In the genomic region with DNA sequence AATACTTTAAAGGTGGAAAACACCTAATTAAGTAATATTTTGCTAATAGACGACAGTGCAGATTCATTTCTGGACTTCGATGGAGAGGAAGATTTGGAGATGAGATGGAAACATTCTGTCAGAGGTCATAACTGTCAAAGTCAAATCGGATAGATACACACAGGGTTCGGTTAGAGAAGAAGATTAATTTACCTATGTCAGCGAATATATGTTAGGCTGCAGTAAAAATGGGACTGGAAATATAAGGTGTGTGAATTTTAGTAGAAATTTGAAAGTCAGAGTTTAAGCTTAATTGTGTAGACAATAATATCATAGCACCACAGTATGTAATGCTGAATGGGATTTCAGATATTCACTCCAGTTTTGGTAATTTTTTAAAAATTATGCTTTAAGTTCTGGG, we compare ENCODE assay signal across 11 cellular contexts.
"Had no signal": no experiment of that assay in that cellular context is flagged by ENCODE, and none has a peak within 500 bp of the region (broad histone marks: within the 10 kb centered on the region; RNA-seq: fewer than 3 reads in every experiment).

No MANE protein-coding gene starts in this region.

- H3K4me1 ChIP-seq: HAP-1 had no signal

- H3K4me2 ChIP-seq: GM23338 had no signal

- H2AFZ ChIP-seq: GM23248, GM23338 had no signal

- H3K27ac ChIP-seq: GM23248 had no signal

- DNase-seq: GM23248, GOT3, H7, H9, HCEC 1CT, HFFc6 had no signal

- H3K4me3 Mint-ChIP-seq: GM23338, H9, HFFc6 had no signal

- H3K9ac ChIP-seq: GM23248 had no signal

- H3K36me3 ChIP-seq: HAP-1 had no signal

- ATAC-seq: GM23338, HCT116 had no signal

- FAIRE-seq: H1, H54 had no signal

- H3K4me1 Mint-ChIP-seq: GM23338, H9 had no signal

- H3K9me3 Mint-ChIP-seq: GM23338, H9 had no signal

- H3K4me3 ChIP-seq: GM23248, GM23338, HAP-1 had no signal

- H3K27ac Mint-ChIP-seq: GM23338, H9, HFFc6 had no signal

- H3K9me3 ChIP-seq: HAP-1 had no signal
